In genomic region chr12:115632323-115632722, GRCh38 we compare ENCODE assay signal across 18 cellular contexts.
DNase-seq lines count a peak whose midpoint lies in the region; ATAC-seq, FAIRE-seq and TF ChIP-seq lines count a peak whose summit lies in the region.
"Had no signal": no experiment of that assay in that cellular context is flagged by ENCODE, and none has a peak within 500 bp of the region (broad histone marks: within the 10 kb centered on the region; RNA-seq: fewer than 3 reads in every experiment).

No MANE protein-coding gene starts in this region.

- H3K4me1 ChIP-seq in Caco-2 (no peaks in the 10 kb centered on the region), HepG2 (ENCODE audit: insufficient read depth, low read length) (no peaks in the 10 kb centered on the region)
- H3K4me1 ChIP-seq: ascending aorta had no signal

- no peaks in the 10 kb centered on the region for H3K79me2 ChIP-seq in HepG2 (ENCODE audit: insufficient read depth, low read length)

- FAIRE-seq in bronchial epithelial cell (lab: Jason Lieb, UNC) (no peak), HepG2 (lab: Jason Lieb, UNC) (no peak)
- FAIRE-seq: GM19239 had no signal

- in situ Hi-C loops in HepG2 (cut with HindIII; ENCODE audit: extremely low pct_ligation_motif_present, low pct_unique_long_range_greater_than_20kb) = loop anchor here (10.0 kb wide), 1 partner anchor 968 kb away; no protein-coding TSS in a partner anchor

- no peak for TF ChIP-seq RAD21 in HepG2 (CRISPR knock-in tag; IDR thresholded peaks at IDR 0.05)

- TF ChIP-seq EP300 in HepG2 (IDR thresholded peaks at IDR 0.05; ENCODE audit: low read depth in 2 of 2, low read length in 2 of 2) (no peak), HepG2 (CRISPR knock-in tag; IDR thresholded peaks at IDR 0.05; ENCODE audit: borderline replicate concordance) (no peak)

- no peak for DNase-seq in Caco-2
- DNase-seq in HT-29 (ENCODE audit: low spot score) = peak; percentile 52
- peak; percentile 10 for DNase-seq in bronchial epithelial cell (ENCODE audit: low read depth)
- no peak for DNase-seq in HepG2 (ENCODE audit: low spot score)
- no peak for DNase-seq in effector memory CD8-positive, alpha-beta T cell
- no peak for DNase-seq in effector CD8-positive, alpha-beta T cell (lab: John Stamatoyannopoulos, UW)
- DNase-seq: activated T-cell treated with anti-CD3 and anti-CD28 coated beads, Interleukin-2, amount 50 U/mL, for 4 hours; CD8-positive, alpha-beta memory T cell; Kasumi-1; left colon; NCI-H226; RPMI8226 had no signal

- H3K36me3 ChIP-seq in Caco-2 (ENCODE audit: control insufficient read depth, insufficient read depth, low read length) (no peaks in the 10 kb centered on the region), bronchial epithelial cell (ENCODE audit: control insufficient read depth, insufficient read depth, low read length) (no peaks in the 10 kb centered on the region), HepG2 (replicated peaks in 1 of 2; ENCODE audit: control insufficient read depth in 1 of 2, insufficient read depth in 2 of 2, low read length in 2 of 2) (no peaks in the 10 kb centered on the region)
- H3K36me3 ChIP-seq: ascending aorta, neutrophil had no signal

- H3K9me3 Mint-ChIP-seq in Caco-2 (ENCODE audit: unreplicated experiment) = no peaks in the 10 kb centered on the region
- peaks cover 5 to 8% of the 10 kb centered on the region in 2 donors for H3K9me3 Mint-ChIP-seq in effector memory CD8-positive, alpha-beta T cell
- H3K9me3 Mint-ChIP-seq: activated T-cell treated with anti-CD3 and anti-CD28 coated beads, Interleukin-2, amount 50 U/mL, for 4 hours had no signal

- POLR2A ChIA-PET in Caco-2 (lab: Charles Lee) = no interaction called here
- POLR2A ChIA-PET in HepG2 (lab: Yijun Ruan, JAX) = no interaction called here

- H3K9me3 ChIP-seq in Caco-2 (no peaks in the 10 kb centered on the region), HepG2 (ENCODE audit: low read length) (no peaks in the 10 kb centered on the region)
- H3K9me3 ChIP-seq: ascending aorta, neutrophil had no signal

- H3K4me3 ChIP-seq in Caco-2 (ENCODE audit: low read depth, low read length) (no peak overlapping the region), bronchial epithelial cell (ENCODE audit: low read depth, low read length) (no peak overlapping the region), HepG2 (replicated peaks in 1 of 3; ENCODE audit: insufficient read depth in 1 of 3, low read depth in 2 of 3, low read length in 3 of 3) (no peak overlapping the region)
- H3K4me3 ChIP-seq: ascending aorta had no signal

- H3K4me2 ChIP-seq in HepG2 (ENCODE audit: low read depth, low read length) = no peak overlapping the region

- H3K9ac ChIP-seq in HepG2 (ENCODE audit: insufficient read depth, low read depth, low read length) = no peak overlapping the region

- no peak overlapping the region for H3K27ac Mint-ChIP-seq in Caco-2 (ENCODE audit: unreplicated experiment)
- no peak overlapping the region for H3K27ac Mint-ChIP-seq in effector memory CD8-positive, alpha-beta T cell
- H3K27ac Mint-ChIP-seq: CD8-positive, alpha-beta memory T cell had no signal

- intact Hi-C loops in Caco-2 (cut with micrococcal nuclease; ENCODE audit: unreplicated experiment) = no loop called here
- intact Hi-C loops in HepG2 (cut with micrococcal nuclease; ENCODE audit: unreplicated experiment) = loop anchor here (5.0 kb wide), 1 partner anchor 965 kb away; no protein-coding TSS in a partner anchor

- no peaks in the 10 kb centered on the region for H3K36me3 Mint-ChIP-seq in Caco-2 (ENCODE audit: insufficient read depth, unreplicated experiment)
- H3K36me3 Mint-ChIP-seq in effector memory CD8-positive, alpha-beta T cell (ENCODE audit: insufficient read depth) = no peaks in the 10 kb centered on the region
- H3K36me3 Mint-ChIP-seq: CD8-positive, alpha-beta memory T cell had no signal

- ATAC-seq in HepG2 (no peak), HG03135 (IDR thresholded peaks at IDR 0.05; ENCODE audit: unreplicated experiment) (no peak), HG03432 (IDR thresholded peaks at IDR 0.05; ENCODE audit: unreplicated experiment) (no peak)
- ATAC-seq in effector memory CD8-positive, alpha-beta T cell (replicated peaks) = no peak
- ATAC-seq: activated CD4-positive, CD25-positive, alpha-beta regulatory T cell treated with anti-CD3 and anti-CD28 coated beads, Interleukin-2, amount 50 U/mL, for 24 hours; activated T-cell treated with anti-CD3 and anti-CD28 coated beads, Interleukin-2, amount 50 U/mL, for 4 hours; left colon had no signal

- H3K27me3 ChIP-seq in Caco-2 (replicated peaks; ENCODE audit: control insufficient read depth, insufficient read depth, low read length) (no peaks in the 10 kb centered on the region), bronchial epithelial cell (ENCODE audit: control insufficient read depth, insufficient read depth, low read length) (no peaks in the 10 kb centered on the region), HepG2 (ENCODE audit: control insufficient read depth in 1 of 2, insufficient read depth in 2 of 2, low read length in 2 of 2) (no peaks in the 10 kb centered on the region; a peak in 2 of 5 replicates)
- H3K27me3 ChIP-seq: ascending aorta, neutrophil had no signal

- TF ChIP-seq POLR2A in HepG2 (IDR thresholded peaks at IDR 0.05; ENCODE audit: insufficient read depth in 1 of 2, low read depth in 2 of 2, low read length in 2 of 2) = no peak

- H3K4me1 Mint-ChIP-seq in Caco-2 (ENCODE audit: low read depth, unreplicated experiment) = no peaks in the 10 kb centered on the region
- H3K4me1 Mint-ChIP-seq in effector memory CD8-positive, alpha-beta T cell (ENCODE audit: low read depth in 2 of 2) = no peaks in the 10 kb centered on the region
- H3K4me1 Mint-ChIP-seq: CD8-positive, alpha-beta memory T cell had no signal

- no TSS peak for BruUV-seq in Caco-2 (replicated peaks; lab: Mats Ljungman, UMichigan)
- no TSS peak for BruUV-seq in HepG2 (replicated peaks; lab: Mats Ljungman, UMichigan)

- H3K27ac ChIP-seq in HepG2 (ENCODE audit: extremely low read length, insufficient read depth, low read length) = no peak overlapping the region
- H3K27ac ChIP-seq: ascending aorta, neutrophil had no signal

- CTCF ChIA-PET in Caco-2 (lab: Charles Lee) = no interaction called here
- CTCF ChIA-PET in HepG2 (lab: Yijun Ruan, JAX; ENCODE audit: low intra/inter-chr PET ratio, low total read pairs) = interaction anchor here (1.0 kb wide), 1 partner anchor 969 kb away, joined by 3 read pairs; no protein-coding TSS in a partner anchor

- H2AFZ ChIP-seq in HepG2 (ENCODE audit: low read length) = no peak overlapping the region

- peaks cover 7% of the 10 kb centered on the region for H3K27me3 Mint-ChIP-seq in Caco-2 (ENCODE audit: insufficient read depth, unreplicated experiment)
- H3K27me3 Mint-ChIP-seq in effector memory CD8-positive, alpha-beta T cell = no peaks in the 10 kb centered on the region
- H3K27me3 Mint-ChIP-seq: CD8-positive, alpha-beta memory T cell had no signal

- H3K4me3 Mint-ChIP-seq in Caco-2 (ENCODE audit: unreplicated experiment) = no peak overlapping the region
- H3K4me3 Mint-ChIP-seq in effector memory CD8-positive, alpha-beta T cell = no peak overlapping the region
- H3K4me3 Mint-ChIP-seq: activated T-cell treated with anti-CD3 and anti-CD28 coated beads, Interleukin-2, amount 50 U/mL, for 4 hours; CD8-positive, alpha-beta memory T cell had no signal

- TF ChIP-seq CTCF in Caco-2 (IDR thresholded peaks at IDR 0.05; ENCODE audit: insufficient read depth in 1 of 2, low read depth in 1 of 2, low read length in 1 of 2, severe bottlenecking in 1 of 2, unreplicated experiment in 1 of 2) = peak; percentile 9 to 27
- peak; percentile 15 for TF ChIP-seq CTCF in bronchial epithelial cell (IDR thresholded peaks at IDR 0.05; ENCODE audit: insufficient read depth, low read length, severe bottlenecking)
- TF ChIP-seq CTCF in HepG2 (CRISPR knock-in tag; IDR thresholded peaks at IDR 0.05) = no peak

- H4K20me1 ChIP-seq in HepG2 (ENCODE audit: insufficient read depth, low read length) = no peaks in the 10 kb centered on the region

TF ChIP-seq in HepG2, 621 proteins besides CTCF, POLR2A, EP300 and RAD21:
- TF ChIP-seq STAG1 (CRISPR knock-in tag; IDR thresholded peaks at IDR 0.05) (peak; percentile 69), MED1 (CRISPR knock-in tag; IDR thresholded peaks at IDR 0.05) (no peak)

Comparison
In these comparisons a context has a peak if more than half of its experiments do, and no peak if none do; other contexts are left out.
1. DNase-seq: peak in HT-29 (single experiment) and bronchial epithelial cell (single experiment); none in Caco-2 (0 of 2), HepG2 (single experiment), effector memory CD8-positive, alpha-beta T cell (0 of 3) and effector CD8-positive, alpha-beta T cell (single experiment).